ENCODE assay signal across 1 cellular context in the genomic region with DNA sequence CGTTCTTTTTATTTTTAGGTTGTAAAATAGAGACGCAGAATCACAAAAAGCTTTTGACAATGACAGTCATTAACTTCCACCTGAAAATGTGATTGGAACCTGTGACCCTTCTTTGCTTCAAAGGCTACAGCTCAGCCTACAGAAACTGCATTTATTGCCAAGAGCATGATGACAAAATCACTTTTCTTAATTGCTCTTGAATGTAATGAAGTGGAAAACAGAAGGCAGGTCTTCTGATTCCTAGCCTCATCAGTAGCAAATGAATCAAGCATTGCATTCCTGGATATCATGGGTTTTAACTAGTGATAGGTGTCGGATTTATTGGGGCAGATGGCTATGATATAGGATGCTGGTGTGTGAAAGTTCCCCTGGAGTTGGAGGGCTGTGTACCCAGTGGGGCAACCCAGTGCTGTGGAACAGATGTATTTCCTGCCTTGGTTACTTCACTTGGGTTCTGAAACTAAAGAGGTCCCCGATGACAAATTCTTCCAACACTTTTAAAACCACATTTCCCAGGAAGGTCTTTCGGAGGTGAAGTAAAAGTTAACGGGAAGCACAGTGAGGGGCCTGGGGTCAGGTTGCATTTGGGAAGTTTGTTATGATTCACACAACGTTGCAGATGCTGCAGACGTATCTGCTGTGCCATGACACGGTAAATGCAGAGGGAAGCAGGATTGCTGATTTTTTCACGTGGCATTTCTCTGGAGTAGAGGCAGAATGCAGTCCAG.
TF ChIP-seq lines count a peak whose summit lies in the region.

No MANE protein-coding gene starts in this region.

TF ChIP-seq in HEK293, 187 proteins besides CTCF, POLR2A, EP300 and RAD21 (continued from another document):
- TF ChIP-seq, protein P1, sequence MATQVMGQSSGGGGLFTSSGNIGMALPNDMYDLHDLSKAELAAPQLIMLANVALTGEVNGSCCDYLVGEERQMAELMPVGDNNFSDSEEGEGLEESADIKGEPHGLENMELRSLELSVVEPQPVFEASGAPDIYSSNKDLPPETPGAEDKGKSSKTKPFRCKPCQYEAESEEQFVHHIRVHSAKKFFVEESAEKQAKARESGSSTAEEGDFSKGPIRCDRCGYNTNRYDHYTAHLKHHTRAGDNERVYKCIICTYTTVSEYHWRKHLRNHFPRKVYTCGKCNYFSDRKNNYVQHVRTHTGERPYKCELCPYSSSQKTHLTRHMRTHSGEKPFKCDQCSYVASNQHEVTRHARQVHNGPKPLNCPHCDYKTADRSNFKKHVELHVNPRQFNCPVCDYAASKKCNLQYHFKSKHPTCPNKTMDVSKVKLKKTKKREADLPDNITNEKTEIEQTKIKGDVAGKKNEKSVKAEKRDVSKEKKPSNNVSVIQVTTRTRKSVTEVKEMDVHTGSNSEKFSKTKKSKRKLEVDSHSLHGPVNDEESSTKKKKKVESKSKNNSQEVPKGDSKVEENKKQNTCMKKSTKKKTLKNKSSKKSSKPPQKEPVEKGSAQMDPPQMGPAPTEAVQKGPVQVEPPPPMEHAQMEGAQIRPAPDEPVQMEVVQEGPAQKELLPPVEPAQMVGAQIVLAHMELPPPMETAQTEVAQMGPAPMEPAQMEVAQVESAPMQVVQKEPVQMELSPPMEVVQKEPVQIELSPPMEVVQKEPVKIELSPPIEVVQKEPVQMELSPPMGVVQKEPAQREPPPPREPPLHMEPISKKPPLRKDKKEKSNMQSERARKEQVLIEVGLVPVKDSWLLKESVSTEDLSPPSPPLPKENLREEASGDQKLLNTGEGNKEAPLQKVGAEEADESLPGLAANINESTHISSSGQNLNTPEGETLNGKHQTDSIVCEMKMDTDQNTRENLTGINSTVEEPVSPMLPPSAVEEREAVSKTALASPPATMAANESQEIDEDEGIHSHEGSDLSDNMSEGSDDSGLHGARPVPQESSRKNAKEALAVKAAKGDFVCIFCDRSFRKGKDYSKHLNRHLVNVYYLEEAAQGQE (tag by site-specific recombination; IDR thresholded peaks at IDR 0.05) = no peak
- TF ChIP-seq ZNF658 (tag by site-specific recombination; IDR thresholded peaks at IDR 0.05) (no peak), ZSCAN16 (tag by site-specific recombination; IDR thresholded peaks at IDR 0.05) (no peak), ZBTB21 (tag by site-specific recombination; IDR thresholded peaks at IDR 0.05) (no peak), ZNF654 (tag by site-specific recombination; IDR thresholded peaks at IDR 0.05; ENCODE audit: low read depth) (no peak), ZEB2 (tag by site-specific recombination; IDR thresholded peaks at IDR 0.05) (no peak)
- TF ChIP-seq, protein P2, sequence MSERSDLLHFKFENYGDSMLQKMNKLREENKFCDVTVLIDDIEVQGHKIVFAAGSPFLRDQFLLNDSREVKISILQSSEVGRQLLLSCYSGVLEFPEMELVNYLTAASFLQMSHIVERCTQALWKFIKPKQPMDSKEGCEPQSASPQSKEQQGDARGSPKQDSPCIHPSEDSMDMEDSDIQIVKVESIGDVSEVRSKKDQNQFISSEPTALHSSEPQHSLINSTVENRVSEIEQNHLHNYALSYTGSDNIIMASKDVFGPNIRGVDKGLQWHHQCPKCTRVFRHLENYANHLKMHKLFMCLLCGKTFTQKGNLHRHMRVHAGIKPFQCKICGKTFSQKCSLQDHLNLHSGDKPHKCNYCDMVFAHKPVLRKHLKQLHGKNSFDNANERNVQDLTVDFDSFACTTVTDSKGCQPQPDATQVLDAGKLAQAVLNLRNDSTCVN (tag by site-specific recombination; optimal IDR thresholded peaks at IDR 0.05) = no peak
- TF ChIP-seq, protein P3, sequence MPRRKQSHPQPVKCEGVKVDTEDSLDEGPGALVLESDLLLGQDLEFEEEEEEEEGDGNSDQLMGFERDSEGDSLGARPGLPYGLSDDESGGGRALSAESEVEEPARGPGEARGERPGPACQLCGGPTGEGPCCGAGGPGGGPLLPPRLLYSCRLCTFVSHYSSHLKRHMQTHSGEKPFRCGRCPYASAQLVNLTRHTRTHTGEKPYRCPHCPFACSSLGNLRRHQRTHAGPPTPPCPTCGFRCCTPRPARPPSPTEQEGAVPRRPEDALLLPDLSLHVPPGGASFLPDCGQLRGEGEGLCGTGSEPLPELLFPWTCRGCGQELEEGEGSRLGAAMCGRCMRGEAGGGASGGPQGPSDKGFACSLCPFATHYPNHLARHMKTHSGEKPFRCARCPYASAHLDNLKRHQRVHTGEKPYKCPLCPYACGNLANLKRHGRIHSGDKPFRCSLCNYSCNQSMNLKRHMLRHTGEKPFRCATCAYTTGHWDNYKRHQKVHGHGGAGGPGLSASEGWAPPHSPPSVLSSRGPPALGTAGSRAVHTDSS (tag by site-specific recombination; IDR thresholded peaks at IDR 0.05) = no peak
